Comparison of ENCODE assay signal across 15 cellular contexts in genomic region chr11:44005076-44005800, GRCh38. TPM values are rescaled to one million over a fixed set of nuclear protein-coding genes. Genes with fewer than 3 reads are reported as not detected.
DNase-seq lines count a peak whose midpoint lies in the region; ATAC-seq, FAIRE-seq and TF ChIP-seq lines count a peak whose summit lies in the region.
"Had no signal": no experiment of that assay in that cellular context is flagged by ENCODE, and none has a peak within 500 bp of the region (broad histone marks: within the 10 kb centered on the region; RNA-seq: fewer than 3 reads in every experiment).

No MANE protein-coding gene starts in this region.

- no peaks in the 10 kb centered on the region for H3K36me3 Mint-ChIP-seq in stimulated activated effector memory CD8-positive, alpha-beta T cell treated with anti-CD3 and anti-CD28 coated beads, Interleukin-12 subunit alpha, Interleukin-12 subunit beta, amount 100 ng/mL, for 72 hours
- H3K36me3 Mint-ChIP-seq: CD4-positive, CD25-positive, alpha-beta regulatory T cell had no signal

- TF ChIP-seq POLR2A in K562 (conservative IDR thresholded peaks at IDR 0.05) (no peak), ovary (IDR thresholded peaks at IDR 0.05) (no peak)

- H3K9ac ChIP-seq in K562 (ENCODE audit: insufficient read depth in 1 of 2, low read depth in 2 of 2, low read length in 2 of 2): no peak overlapping the region

- intact Hi-C loops in K562 (cut with micrococcal nuclease) (no loop called here), ovary (cut with DNase I) (no loop called here)

- H3K27ac Mint-ChIP-seq in stimulated activated effector memory CD8-positive, alpha-beta T cell treated with anti-CD3 and anti-CD28 coated beads, Interleukin-12 subunit alpha, Interleukin-12 subunit beta, amount 100 ng/mL, for 72 hours: no peak overlapping the region
- H3K27ac Mint-ChIP-seq: activated CD4-positive, alpha-beta T cell treated with anti-CD3 and anti-CD28 coated beads, Interleukin-2, amount 10 ng/mL, durations not matched to agents 7 days and 5 days; CD4-positive, CD25-positive, alpha-beta regulatory T cell had no signal

- H3K4me1 Mint-ChIP-seq in stimulated activated effector memory CD8-positive, alpha-beta T cell treated with anti-CD3 and anti-CD28 coated beads, Interleukin-12 subunit alpha, Interleukin-12 subunit beta, amount 100 ng/mL, for 72 hours: no peaks in the 10 kb centered on the region
- H3K4me1 Mint-ChIP-seq: activated CD4-positive, alpha-beta T cell treated with anti-CD3 and anti-CD28 coated beads, Interleukin-2, amount 10 ng/mL, durations not matched to agents 7 days and 5 days; CD4-positive, CD25-positive, alpha-beta regulatory T cell had no signal

- no peaks in the 10 kb centered on the region for H3K36me3 ChIP-seq in HEK293 (ENCODE audit: control insufficient read depth in 2 of 2, insufficient read depth in 1 of 2, low read length in 2 of 2)
- no peaks in the 10 kb centered on the region for H3K36me3 ChIP-seq in K562 (ENCODE audit: control insufficient read depth, insufficient read depth, low read length)
- no peaks in the 10 kb centered on the region for H3K36me3 ChIP-seq in ovary
- H3K36me3 ChIP-seq: gastrocnemius medialis had no signal

- in situ Hi-C loops in K562 (cut with MboI): no loop called here

- no peak for TF ChIP-seq CTCF in HEK293 (tag by site-specific recombination; IDR thresholded peaks at IDR 0.05)
- TF ChIP-seq CTCF in K562 (IDR thresholded peaks at IDR 0.05 in 2 of 3, conservative IDR thresholded peaks at IDR 0.05 in 1 of 3; ENCODE audit: insufficient read depth in 2 of 3, low read depth in 1 of 3, low read length in 3 of 3): no peak
- no peak for TF ChIP-seq CTCF in ovary (IDR thresholded peaks at IDR 0.05)

- ATAC-seq in K562 (no peak), HG03457 (IDR thresholded peaks at IDR 0.05; ENCODE audit: unreplicated experiment) (no peak)
- ATAC-seq in stimulated activated effector memory CD8-positive, alpha-beta T cell treated with anti-CD3 and anti-CD28 coated beads, Interleukin-12 subunit alpha, Interleukin-12 subunit beta, amount 100 ng/mL, for 72 hours: no peak
- no peak for ATAC-seq in activated CD4-positive, CD25-positive, alpha-beta regulatory T cell treated with anti-CD3 and anti-CD28 coated beads, Interleukin-2, amount 50 U/mL, for 24 hours
- ATAC-seq: body of pancreas, gastrocnemius medialis had no signal

- no peaks in the 10 kb centered on the region; the same call in 1 of the 2 replicates for H4K20me1 ChIP-seq in K562 (replicated peaks; ENCODE audit: control insufficient read depth, insufficient read depth, low read length)

- no peaks in the 10 kb centered on the region for H3K9me3 Mint-ChIP-seq in stimulated activated effector memory CD8-positive, alpha-beta T cell treated with anti-CD3 and anti-CD28 coated beads, Interleukin-12 subunit alpha, Interleukin-12 subunit beta, amount 100 ng/mL, for 72 hours
- H3K9me3 Mint-ChIP-seq: activated CD4-positive, alpha-beta T cell treated with anti-CD3 and anti-CD28 coated beads, Interleukin-2, amount 10 ng/mL, durations not matched to agents 7 days and 5 days had no signal

- no peak overlapping the region for H2AFZ ChIP-seq in K562 (ENCODE audit: low read depth, low read length)

- no peak overlapping the region for H3K4me3 Mint-ChIP-seq in stimulated activated effector memory CD8-positive, alpha-beta T cell treated with anti-CD3 and anti-CD28 coated beads, Interleukin-12 subunit alpha, Interleukin-12 subunit beta, amount 100 ng/mL, for 72 hours
- H3K4me3 Mint-ChIP-seq: activated CD4-positive, alpha-beta T cell treated with anti-CD3 and anti-CD28 coated beads, Interleukin-2, amount 10 ng/mL, durations not matched to agents 7 days and 5 days; CD4-positive, CD25-positive, alpha-beta regulatory T cell had no signal

- no peaks in the 10 kb centered on the region for H3K9me3 ChIP-seq in HEK293 (ENCODE audit: control insufficient read depth, insufficient read depth, low read depth, low read length)
- H3K9me3 ChIP-seq in K562 (replicated peaks; ENCODE audit: control insufficient read depth, insufficient read depth, low read depth, low read length): no peaks in the 10 kb centered on the region
- no peaks in the 10 kb centered on the region for H3K9me3 ChIP-seq in ovary
- H3K9me3 ChIP-seq: body of pancreas, gastrocnemius medialis had no signal

- TF ChIP-seq RAD21 in K562 (CRISPR knock-in tag; conservative IDR thresholded peaks at IDR 0.05 in 1 of 2, IDR thresholded peaks at IDR 0.05 in 1 of 2): no peak

- FAIRE-seq in K562 (lab: Jason Lieb, UNC): no peak

- peaks cover 3% of the 10 kb centered on the region for H3K9me1 ChIP-seq in K562 (ENCODE audit: control insufficient read depth, insufficient read depth, low read length)

- peak; percentile 84 for DNase-seq in NCI-H1694 (lab: John Stamatoyannopoulos, UW)
- DNase-seq in K562 (ENCODE audit: extremely low read depth in 1 of 4, low spot score in 3 of 4): no peak
- DNase-seq in ovary: peak; percentile 16 to 54 (median 38)
- DNase-seq in Kasumi-1 (lab: John Stamatoyannopoulos, UW): no peak
- no peak for DNase-seq in stimulated activated effector memory CD8-positive, alpha-beta T cell treated with anti-CD3 and anti-CD28 coated beads, Interleukin-12 subunit alpha, Interleukin-12 subunit beta, amount 100 ng/mL, for 72 hours (ENCODE audit: low spot score in 2 of 2)
- DNase-seq: activated CD4-positive, alpha-beta T cell treated with anti-CD3 and anti-CD28 coated beads, Interleukin-2, amount 10 ng/mL, durations not matched to agents 7 days and 5 days; activated effector memory CD4-positive, alpha-beta T cell treated with Interleukin-2 at 50 U/mL for 16 hours; body of pancreas; CD4-positive, CD25-positive, alpha-beta regulatory T cell; gastrocnemius medialis had no signal

- H3K79me2 ChIP-seq in K562 (ENCODE audit: control insufficient read depth, insufficient read depth, low read length): no peaks in the 10 kb centered on the region

- H3K27ac ChIP-seq in HEK293 (ENCODE audit: extremely low read depth, low read depth, low read length): no peak overlapping the region
- H3K27ac ChIP-seq in K562 (ENCODE audit: extremely low read depth, low read depth, low read length): no peak overlapping the region
- no peak overlapping the region for H3K27ac ChIP-seq in ovary
- H3K27ac ChIP-seq: body of pancreas had no signal

- H3K4me1 ChIP-seq in HEK293 (ENCODE audit: control insufficient read depth, insufficient read depth, low read length): no peaks in the 10 kb centered on the region
- H3K4me1 ChIP-seq in K562 (replicated peaks in 1 of 2; ENCODE audit: control insufficient read depth in 2 of 2, insufficient read depth in 2 of 2, low read length in 2 of 2): peaks cover 0 to 4% of the 10 kb centered on the region in 2 experiments; a peak in 1 of 5 replicates
- peaks cover 5% of the 10 kb centered on the region for H3K4me1 ChIP-seq in ovary (ENCODE audit: insufficient read depth)
- H3K4me1 ChIP-seq: body of pancreas, gastrocnemius medialis had no signal

- H3K27me3 ChIP-seq in K562 (ENCODE audit: control insufficient read depth in 2 of 2, insufficient read depth in 2 of 2, low read length in 2 of 2) (peaks cover 7 to 46% of the 10 kb centered on the region in 2 experiments), ovary (no peaks in the 10 kb centered on the region)
- H3K27me3 ChIP-seq: body of pancreas, gastrocnemius medialis had no signal

- H3K4me2 ChIP-seq in K562 (ENCODE audit: insufficient read depth, low read length): no peak overlapping the region

- H3K4me3 ChIP-seq in HEK293 (ENCODE audit: low read depth, low read length): no peak overlapping the region
- no peak overlapping the region for H3K4me3 ChIP-seq in K562
- H3K4me3 ChIP-seq in ovary: no peak overlapping the region
- H3K4me3 ChIP-seq: body of pancreas, gastrocnemius medialis had no signal

- CTCF ChIA-PET in HEK293 (lab: Yijun Ruan, JAX) (interaction anchor here (0.5 to 0.6 kb wide), 2 partner anchors 9 to 39 kb away, joined by 4 read pairs; no protein-coding TSS in a partner anchor), K562 (lab: Yijun Ruan, JAX; ENCODE audit: low intra/inter-chr PET ratio) (no interaction called here)

- POLR2A ChIA-PET in HEK293 (lab: Yijun Ruan, JAX): interaction anchor here (0.6 kb wide), 2 partner anchors 59 to 1773 kb away, joined by 4 to 11 read pairs; no protein-coding TSS in a partner anchor
- POLR2A ChIA-PET in K562 (lab: Yijun Ruan, JAX): no interaction called here

- TF ChIP-seq EP300 in K562 (IDR thresholded peaks at IDR 0.05; ENCODE audit: low read length): no peak
- no peak for TF ChIP-seq EP300 in ovary (IDR thresholded peaks at IDR 0.05)

- BruUV-seq in K562 (replicated peaks; lab: Mats Ljungman, UMichigan): no TSS peak

- WGBS in K562 (ENCODE audit: insufficient coverage, low coverage, missing lambda C conversion rate): 6% methylated on average over 13 of the region's 14 CpGs
- 52 to 58% (median 56%) methylated on average over 14 of the region's 14 CpGs for WGBS in ovary, 3 donors

TF ChIP-seq in HEK293, 187 proteins besides CTCF, POLR2A, EP300 and RAD21 (continues in another document):
- TF ChIP-seq SCRT2 (tag by site-specific recombination; IDR thresholded peaks at IDR 0.05) (no peak), SCRT1 (tag by site-specific recombination; IDR thresholded peaks at IDR 0.05; ENCODE audit: borderline replicate concordance) (no peak), ZBTB1 (tag by site-specific recombination; IDR thresholded peaks at IDR 0.05) (no peak)

TF ChIP-seq in K562, 482 proteins besides CTCF, POLR2A, EP300 and RAD21 (continues in another document):
- TF ChIP-seq L3MBTL2 (IDR thresholded peaks at IDR 0.05) (no peak), SMC3 (conservative IDR thresholded peaks at IDR 0.05; ENCODE audit: insufficient read depth, low read depth, low read length) (no peak), BACH1 (tag; IDR thresholded peaks at IDR 0.05) (no peak)

RNA-seq across cellular contexts. Expression of gene ACCSL, which starts 42.5 kb away (rescaled TPM):
- total RNA-seq in K562 (2011; cell fraction: chromatin; rRNA removed; ENCODE audit: low replicate concordance): not detected in 2 replicates
- not detected in 2 replicates for total RNA-seq in K562 (2011; cell fraction: nucleolus; rRNA removed)
- total RNA-seq in K562 (2011; cell fraction: nucleoplasm; rRNA removed): 0.22 TPM in 1 of 2 replicates, not detected in the other
- total RNA-seq in K562 (2014; rRNA removed): not detected in 2 replicates
- not detected in 2 replicates for total RNA-seq in K562 (2014; rRNA removed; fragmentation: Illumina TruSeq; extraction: Trizol)
- not detected in 2 replicates for total RNA-seq in K562 (2015; rRNA removed; fragmentation: Illumina TruSeq; extraction: Trizol)
- total RNA-seq in K562 (2021): not detected in 2 replicates
- not detected in 2 replicates for polyA plus RNA-seq in K562 (2011; rRNA removed)
- not detected in 2 replicates for polyA plus RNA-seq in K562 (2011; cell fraction: cytosol; rRNA removed)
- not detected in 2 replicates for polyA plus RNA-seq in K562 (2011; cell fraction: nucleus; rRNA removed)
- not detected in 2 replicates for polyA plus RNA-seq in K562 (2012)
- not detected in 2 replicates for polyA plus RNA-seq in K562 (2014; fragmentation: Illumina TruSeq; extraction: Trizol)
- not detected for polyA plus RNA-seq in K562 (2014; fragmentation: Nextera tagmentation; extraction: Ambion mirVana)
- polyA plus RNA-seq in K562 (2014; rRNA removed): not detected in 2 replicates
- not detected in 2 replicates for polyA minus RNA-seq in K562 (2011; rRNA and poly(A)+ RNA removed)
- polyA minus RNA-seq in K562 (2011; cell fraction: cytosol; rRNA and poly(A)+ RNA removed): not detected in 2 replicates
- not detected in 2 replicates for polyA minus RNA-seq in K562 (2011; cell fraction: nucleus; rRNA and poly(A)+ RNA removed)
- total RNA-seq in ovary: not detected
- under 1 TPM; 0.05 to 0.67 TPM for polyA plus RNA-seq in ovary
- total RNA-seq: activated CD4-positive, alpha-beta T cell treated with anti-CD3 and anti-CD28 coated beads, Interleukin-2, amount 10 ng/mL, durations not matched to agents 7 days and 5 days; body of pancreas; CD4-positive, CD25-positive, alpha-beta regulatory T cell; gastrocnemius medialis; kidney epithelial cell; skeletal muscle tissue had no signal
- polyA plus RNA-seq: CD4-positive, CD25-positive, alpha-beta regulatory T cell had no signal

Comparison
In these comparisons a context has a peak if more than half of its experiments do, and no peak if none do; other contexts are left out.
1. DNase-seq: peak in NCI-H1694 (single experiment) and ovary (5 of 5); none in K562 (0 of 4), Kasumi-1 (0 of 2) and stimulated activated effector memory CD8-positive, alpha-beta T cell treated with anti-CD3 and anti-CD28 coated beads, Interleukin-12 subunit alpha, Interleukin-12 subunit beta, amount 100 ng/mL, for 72 hours (0 of 2).
2. Of the 44 proteins assayed by ChIP-seq in both K562 and HEK293: peak only in K562: none; only in HEK293: ZNF398; in both: none; in neither: 43.